In the genomic region with DNA sequence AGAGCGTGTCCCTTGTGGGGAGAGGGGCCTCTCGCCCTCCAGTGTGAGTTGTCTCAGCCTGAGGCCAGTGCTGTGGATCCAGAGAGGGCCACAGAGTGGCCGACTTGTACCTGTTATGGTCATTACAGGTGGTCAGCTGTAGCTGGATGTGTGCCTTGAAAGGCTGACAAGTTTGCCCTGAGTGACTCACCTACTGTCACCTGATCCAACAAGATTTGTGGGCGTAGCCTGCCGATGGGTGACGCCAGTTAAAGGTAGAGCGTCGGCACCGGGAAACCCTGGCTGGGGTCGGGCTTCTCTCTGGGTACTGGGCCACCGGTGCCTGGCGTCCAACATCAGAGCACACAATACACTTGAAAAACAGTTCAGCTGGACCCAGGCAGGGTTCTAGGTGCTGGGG, we compare ENCODE assay signal across 9 cellular contexts. TPM values are rescaled to one million over a fixed set of nuclear protein-coding genes. Genes with fewer than 3 reads are reported as not detected.
A peak's percentile ranks its signal among the peaks of the same experiment; 100 is the strongest.
DNase-seq lines count a peak whose midpoint lies in the region; ATAC-seq and TF ChIP-seq lines count a peak whose summit lies in the region.
"Had no signal": no experiment of that assay in that cellular context is flagged by ENCODE, and none has a peak within 500 bp of the region (broad histone marks: within the 10 kb centered on the region; RNA-seq: fewer than 3 reads in every experiment).

No MANE protein-coding gene starts in this region.

- H3K79me2 ChIP-seq in Karpas-422 (ENCODE audit: low read length): no peaks in the 10 kb centered on the region

- H3K27ac ChIP-seq in Karpas-422 (ENCODE audit: low read length): peak overlapping the region; percentile 92
- H3K27ac ChIP-seq in esophagus squamous epithelium: peak overlapping the region; percentile 79 to 99 (median 94)

- peaks cover 4% of the 10 kb centered on the region; the same call in 1 of the 2 replicates for H3K36me3 ChIP-seq in Karpas-422 (ENCODE audit: insufficient read depth, low read length)
- peaks cover 0 to 21% (median 0%) of the 10 kb centered on the region in 3 donors for H3K36me3 ChIP-seq in esophagus squamous epithelium

- no peaks in the 10 kb centered on the region for H3K9me2 ChIP-seq in Karpas-422 (replicated peaks; ENCODE audit: insufficient read depth, low read length)

- H2AFZ ChIP-seq in Karpas-422 (ENCODE audit: low read length): no peak overlapping the region

- H3K36me3 Mint-ChIP-seq in stimulated activated effector memory CD8-positive, alpha-beta T cell treated with anti-CD3 and anti-CD28 coated beads, Interleukin-12 subunit alpha, Interleukin-12 subunit beta, amount 100 ng/mL, for 72 hours: peaks cover 86% of the 10 kb centered on the region

- H3K4me2 ChIP-seq in Karpas-422 (ENCODE audit: low read depth, low read length, poor library complexity, severe bottlenecking): no peak overlapping the region

- peak overlapping the region; percentile 94 for H3K27ac Mint-ChIP-seq in stimulated activated effector memory CD8-positive, alpha-beta T cell treated with anti-CD3 and anti-CD28 coated beads, Interleukin-12 subunit alpha, Interleukin-12 subunit beta, amount 100 ng/mL, for 72 hours

- ATAC-seq in stimulated activated effector memory CD8-positive, alpha-beta T cell treated with anti-CD3 and anti-CD28 coated beads, Interleukin-12 subunit alpha, Interleukin-12 subunit beta, amount 100 ng/mL, for 72 hours: no peak
- ATAC-seq in GM21737 (IDR thresholded peaks at IDR 0.05; ENCODE audit: unreplicated experiment) (no peak), HG02571 (IDR thresholded peaks at IDR 0.05; ENCODE audit: unreplicated experiment) (no peak)

- H3K4me1 ChIP-seq in Karpas-422 (ENCODE audit: low read length) (peaks cover 80% of the 10 kb centered on the region), esophagus squamous epithelium (peaks cover 24 to 58% (median 38%) of the 10 kb centered on the region in 3 donors)

- WGBS in esophagus squamous epithelium, 2 donors: 64 to 78% methylated on average over 9 to 11 of the region's 12 CpGs

- H3K9me3 ChIP-seq in Karpas-422 (ENCODE audit: low read length) (no peaks in the 10 kb centered on the region), esophagus squamous epithelium (no peaks in the 10 kb centered on the region)

- no peak for DNase-seq in Karpas-422
- DNase-seq in activated T-cell treated with anti-CD3 and anti-CD28 coated beads for 1 hour (ENCODE audit: low read depth): peak; percentile 61
- DNase-seq in esophagus squamous epithelium (lab: John Stamatoyannopoulos, UW): no peak
- no peak for DNase-seq in stimulated activated effector memory CD8-positive, alpha-beta T cell treated with anti-CD3 and anti-CD28 coated beads, Interleukin-12 subunit alpha, Interleukin-12 subunit beta, amount 100 ng/mL, for 72 hours (ENCODE audit: low spot score in 2 of 2)
- DNase-seq in AG08396 (ENCODE audit: low spot score): no peak
- no peak for DNase-seq in NCI-H748 treated with DMSO at 0.1 percent for 48 hours (lab: John Stamatoyannopoulos, UW)
- DNase-seq: NCI-H2081 treated with DMSO at 0.1 percent for 48 hours had no signal

- H3K4me3 ChIP-seq in Karpas-422 (ENCODE audit: low read length) (no peak overlapping the region), esophagus squamous epithelium (peak overlapping the region in 2 of 4 donors; percentile 24 to 45)

- H3K9me3 Mint-ChIP-seq in stimulated activated effector memory CD8-positive, alpha-beta T cell treated with anti-CD3 and anti-CD28 coated beads, Interleukin-12 subunit alpha, Interleukin-12 subunit beta, amount 100 ng/mL, for 72 hours: no peaks in the 10 kb centered on the region

- TF ChIP-seq CTCF in esophagus squamous epithelium (IDR thresholded peaks at IDR 0.05): no peak

- H3K9ac ChIP-seq in Karpas-422 (ENCODE audit: low read length): no peak overlapping the region; the same call in 1 of the 2 replicates

- H3K27me3 ChIP-seq in Karpas-422 (ENCODE audit: low read length) (no peaks in the 10 kb centered on the region), esophagus squamous epithelium (no peaks in the 10 kb centered on the region)

- TF ChIP-seq POLR2A in esophagus squamous epithelium (IDR thresholded peaks at IDR 0.05): peak in 2 of 4 donors; percentile 14 to 80

- intact Hi-C loops in esophagus squamous epithelium (cut with DNase I): no loop called here

- peak overlapping the region; percentile 81 for H3K4me3 Mint-ChIP-seq in stimulated activated effector memory CD8-positive, alpha-beta T cell treated with anti-CD3 and anti-CD28 coated beads, Interleukin-12 subunit alpha, Interleukin-12 subunit beta, amount 100 ng/mL, for 72 hours

- no peaks in the 10 kb centered on the region for H4K20me1 ChIP-seq in Karpas-422 (ENCODE audit: insufficient read depth, low read depth, low read length)

- peaks cover 55% of the 10 kb centered on the region for H3K4me1 Mint-ChIP-seq in stimulated activated effector memory CD8-positive, alpha-beta T cell treated with anti-CD3 and anti-CD28 coated beads, Interleukin-12 subunit alpha, Interleukin-12 subunit beta, amount 100 ng/mL, for 72 hours

RNA-seq across cellular contexts. Expression of a gene that starts 2.8 kb away (rescaled TPM):
- 112 and 259 TPM in 2 replicates for total RNA-seq in Karpas-422 (2014; rRNA removed; shearing (Covaris generic); ENCODE audit: low replicate concordance)
- 10 to 100 TPM; 14.0 to 24.1 (median 19.7) TPM for total RNA-seq in esophagus squamous epithelium

RNA-seq across cellular contexts. Expression of a gene that starts 14.9 kb away (rescaled TPM):
- 18.1 and 36.3 TPM in 2 replicates for total RNA-seq in Karpas-422 (2014; rRNA removed; shearing (Covaris generic); ENCODE audit: low replicate concordance)
- total RNA-seq in esophagus squamous epithelium: 10 to 100 TPM; 13.4 to 31.4 (median 18.1) TPM
